ENCODE assay signal across 9 cellular contexts in the genomic region with DNA sequence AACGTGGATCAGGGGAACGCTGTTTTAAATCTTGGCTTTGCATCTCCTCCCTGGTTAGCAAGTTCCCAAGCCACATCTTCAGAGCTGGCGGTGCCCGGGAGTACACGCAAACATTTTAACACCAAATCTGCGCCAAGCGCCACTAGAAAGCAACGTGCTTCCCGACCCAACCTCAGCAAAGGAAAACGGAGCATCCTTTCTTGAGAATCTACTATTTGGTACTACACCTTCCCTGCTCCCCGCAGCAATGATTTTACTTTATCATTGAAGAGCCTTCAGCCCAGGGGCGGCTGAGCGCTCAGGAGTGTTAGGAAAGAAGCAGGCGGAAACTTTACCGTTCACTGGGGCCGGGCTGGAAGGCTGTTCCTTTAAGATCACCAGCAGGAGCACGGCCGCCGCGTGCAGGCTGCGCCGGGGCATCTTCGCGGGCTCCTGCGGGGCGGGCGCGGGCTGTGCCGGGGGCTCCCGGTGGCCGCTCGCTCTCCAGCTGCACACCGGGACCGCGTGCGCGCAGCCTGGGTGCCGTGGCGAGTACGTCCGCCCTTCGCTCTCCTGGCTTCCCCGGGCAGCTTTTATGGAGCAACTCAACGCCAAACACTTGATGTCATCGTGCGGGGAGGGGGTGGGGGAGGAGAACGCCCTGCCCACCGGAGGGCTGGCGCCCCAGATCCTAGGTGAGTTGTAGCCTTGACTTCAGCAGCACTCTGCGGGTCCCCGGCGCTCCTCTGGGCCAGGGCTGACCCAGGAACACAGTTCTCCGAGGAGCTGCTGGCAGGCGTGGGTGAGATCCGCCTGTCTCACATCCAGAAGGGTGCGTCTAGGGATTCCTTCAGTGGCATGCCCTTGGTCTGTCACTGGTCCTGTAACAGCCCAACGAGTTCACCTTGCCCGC. TPM values are rescaled to one million over a fixed set of nuclear protein-coding genes. Genes with fewer than 3 reads are reported as not detected.
A peak's percentile ranks its signal among the peaks of the same experiment; 100 is the strongest.
DNase-seq lines count a peak whose midpoint lies in the region; ATAC-seq, FAIRE-seq and TF ChIP-seq lines count a peak whose summit lies in the region.
"Had no signal": no experiment of that assay in that cellular context is flagged by ENCODE, and none has a peak within 500 bp of the region (broad histone marks: within the 10 kb centered on the region; RNA-seq: fewer than 3 reads in every experiment).

A gene (minus strand): TSS at position 546 of the 892 bp plus-strand sequence. CDS start 126 bp downstream, at position 420.

- peak; percentile 22 for TF ChIP-seq CTCF in RWPE2 (IDR thresholded peaks at IDR 0.05; ENCODE audit: poor library complexity, severe bottlenecking)
- TF ChIP-seq CTCF in H1 (IDR thresholded peaks at IDR 0.05; ENCODE audit: control extremely low read depth in 1 of 3, insufficient read depth in 1 of 3, low read depth in 1 of 3, low read length in 3 of 3): no peak
- TF ChIP-seq CTCF in upper lobe of right lung (IDR thresholded peaks at IDR 0.05): no peak

- no peak for TF ChIP-seq POLR2A in H1 (IDR thresholded peaks at IDR 0.05; ENCODE audit: control extremely low read depth in 1 of 2, low read depth in 2 of 2, low read length in 2 of 2)

- peak within 1 kb of the TSS; percentile 80; the same call in 1 of the 2 replicates for H2BK12ac ChIP-seq in H1 (ENCODE audit: low read depth, low read length)

- H3K4me1 ChIP-seq in RWPE2 (ENCODE audit: insufficient read depth, poor library complexity, severe bottlenecking): peaks cover 42% of the 10 kb centered on the region
- H3K4me1 ChIP-seq in H1 (replicated peaks in 1 of 4; ENCODE audit: control insufficient read depth in 3 of 4, insufficient read depth in 4 of 4, low read length in 3 of 4): peaks cover 4 to 20% (median 5%) of the 10 kb centered on the region in 4 experiments; a peak in 6 of 7 replicates
- H3K4me1 ChIP-seq in mesodermal cell (ENCODE audit: control insufficient read depth, insufficient read depth, low read length, poor library complexity, severe bottlenecking): peaks cover 7% of the 10 kb centered on the region
- peaks cover 12% of the 10 kb centered on the region for H3K4me1 ChIP-seq in upper lobe of right lung

- 0 out of 4 replicates have a peak, but pooled peaks of 1 of the 2 experiments have one; percentile 5 for TF ChIP-seq RAD21 in H1 (IDR thresholded peaks at IDR 0.05 in 1 of 2, conservative IDR thresholded peaks at IDR 0.05 in 1 of 2; ENCODE audit: low read depth in 2 of 2, low read length in 2 of 2)

- H3K36me3 ChIP-seq in RWPE2 (ENCODE audit: low read depth): no peaks in the 10 kb centered on the region
- H3K36me3 ChIP-seq in H1 (ENCODE audit: control insufficient read depth in 2 of 4, insufficient read depth in 4 of 4, low read length in 3 of 4): no peaks in the 10 kb centered on the region
- H3K36me3 ChIP-seq in mesodermal cell (ENCODE audit: control insufficient read depth, insufficient read depth, low read length): no peaks in the 10 kb centered on the region
- H3K36me3 ChIP-seq in upper lobe of right lung: no peaks in the 10 kb centered on the region

- H3K9me3 ChIP-seq in RWPE2 (ENCODE audit: severe bottlenecking) (peaks cover 1% of the 10 kb centered on the region), H1 (ENCODE audit: insufficient read depth in 2 of 2, low read depth in 1 of 2, low read length in 1 of 2) (no peaks in the 10 kb centered on the region), mesodermal cell (ENCODE audit: control insufficient read depth, low read length) (peaks cover 3% of the 10 kb centered on the region), upper lobe of right lung (no peaks in the 10 kb centered on the region)

- DNase-seq in NCI-H1092 treated with DMSO at 0.1 percent for 48 hours (lab: John Stamatoyannopoulos, UW) (peak; percentile 12), NCI-H1092 (lab: John Stamatoyannopoulos, UW) (no peak), RWPE2 (ENCODE audit: low spot score) (peak; percentile 76), H1 (ENCODE audit: low read depth in 1 of 2, low spot score in 2 of 2) (peak; percentile 34 to 74), upper lobe of right lung (peak; percentile 76), SKM-1 (lab: John Stamatoyannopoulos, UW; ENCODE audit: unreplicated experiment) (no peak)

- no peak within 1 kb of the TSS for H4K91ac ChIP-seq in H1 (replicated peaks; ENCODE audit: insufficient read length, low read length)

- 0 out of 2 replicates have a peak within 1 kb of the TSS, but pooled peaks have one; percentile 2 for H2BK5ac ChIP-seq in H1 (ENCODE audit: low read depth, low read length)

- H4K5ac ChIP-seq in H1 (ENCODE audit: insufficient read length, low read depth, low read length): no peak within 1 kb of the TSS

- H3K79me1 ChIP-seq in H1 (ENCODE audit: low read depth, low read length): no peaks in the 10 kb centered on the region

- H4K20me1 ChIP-seq in H1 (replicated peaks in 1 of 2; ENCODE audit: control insufficient read depth in 1 of 2, insufficient read depth in 2 of 2, low read length in 2 of 2): no peaks in the 10 kb centered on the region

- no peaks in the 10 kb centered on the region for H3K27me3 ChIP-seq in RWPE2 (ENCODE audit: insufficient read depth, poor library complexity, severe bottlenecking)
- peaks cover 0 to 27% (median 18%) of the 10 kb centered on the region in 4 experiments; a peak in 6 of 7 replicates for H3K27me3 ChIP-seq in H1 (replicated peaks in 1 of 4; ENCODE audit: control insufficient read depth in 3 of 4, extremely low read depth in 1 of 4, insufficient read depth in 3 of 4, low read length in 3 of 4)
- H3K27me3 ChIP-seq in upper lobe of right lung: peaks cover 28% of the 10 kb centered on the region

- peaks cover 10% of the 10 kb centered on the region; the same call in 1 of the 2 replicates for H3K23me2 ChIP-seq in H1 (ENCODE audit: low read depth, low read length)

- H4K8ac ChIP-seq in H1 (ENCODE audit: extremely low read depth, insufficient read depth, low read length): peak within 1 kb of the TSS; percentile 26; the same call in 1 of the 2 replicates

- no peak for TF ChIP-seq EP300 in H1 (IDR thresholded peaks at IDR 0.05; ENCODE audit: borderline replicate concordance in 1 of 2, low read depth in 2 of 2, low read length in 2 of 2)

- no peak for FAIRE-seq in H1 (lab: Jason Lieb, UNC)

- H2BK20ac ChIP-seq in H1 (ENCODE audit: low read length): no peak within 1 kb of the TSS

- H3K56ac ChIP-seq in H1 (replicated peaks; ENCODE audit: insufficient read length, low read depth, low read length): peak within 1 kb of the TSS; percentile 36

- no peak within 1 kb of the TSS for H3K14ac ChIP-seq in H1 (ENCODE audit: insufficient read length)

- H3K4me2 ChIP-seq in H1 (ENCODE audit: insufficient read depth in 1 of 2, low read depth in 2 of 2, low read length in 2 of 2): peak within 1 kb of the TSS; percentile 78 to 89

- ATAC-seq in RWPE2 (ENCODE audit: low read depth) (peak; percentile 51), upper lobe of right lung (peak; percentile 80), HG02938 (IDR thresholded peaks at IDR 0.05; ENCODE audit: unreplicated experiment) (no peak)

- CTCF ChIA-PET in H1 (lab: Charles Lee; ENCODE audit: partially characterized antibody): interaction anchor here (0.6 to 2.1 kb wide), 2 partner anchors 11 to 31 kb away, joined by 4 to 5 read pairs; no protein-coding TSS in a partner anchor

- no peak within 1 kb of the TSS for H2BK120ac ChIP-seq in H1 (replicated peaks; ENCODE audit: low read depth, low read length)

- peak within 1 kb of the TSS; percentile 40 for H3K4me3 ChIP-seq in RWPE2 (ENCODE audit: severe bottlenecking)
- peak within 1 kb of the TSS; percentile 29 to 70 (median 67) for H3K4me3 ChIP-seq in H1 (ENCODE audit: extremely low read depth in 1 of 4, insufficient read depth in 2 of 4, low read depth in 3 of 4, low read length in 4 of 4)
- H3K4me3 ChIP-seq in mesodermal cell (ENCODE audit: extremely low read depth, insufficient read depth, low read length, poor library complexity, severe bottlenecking): peak within 1 kb of the TSS; percentile 36
- H3K4me3 ChIP-seq in upper lobe of right lung: peak within 1 kb of the TSS; percentile 44

- H2AK5ac ChIP-seq in H1 (ENCODE audit: low read depth, low read length): no peak within 1 kb of the TSS

- H3K27ac ChIP-seq in RWPE2 (ENCODE audit: poor library complexity, severe bottlenecking) (peak within 1 kb of the TSS; percentile 63), H1 (ENCODE audit: low read depth, low read length) (no peak within 1 kb of the TSS), mesodermal cell (ENCODE audit: low read depth, low read length, severe bottlenecking) (no peak within 1 kb of the TSS), upper lobe of right lung (no peak within 1 kb of the TSS)

- H2AFZ ChIP-seq in H1 (ENCODE audit: low read length): peak within 1 kb of the TSS; percentile 89

- H3K79me2 ChIP-seq in H1 (ENCODE audit: control insufficient read depth in 1 of 2, insufficient read depth in 2 of 2, low read length in 2 of 2): no peaks in the 10 kb centered on the region

- H3K9ac ChIP-seq in H1 (replicated peaks in 1 of 4; ENCODE audit: extremely low read depth in 1 of 4, low read depth in 3 of 4, low read length in 3 of 4): peak within 1 kb of the TSS in 3 of 4 experiments; percentile 16 to 28 (median 22); a peak in 4 of 7 replicates

- intact Hi-C loops in upper lobe of right lung (cut with DNase I): no loop called here

- no peak within 1 kb of the TSS for H3K23ac ChIP-seq in H1 (ENCODE audit: insufficient read length)

- 4% methylated on average over 53 of the region's 58 CpGs; no CpG with 5 or more reads in 1 of the 2 experiments for WGBS in H1 (ENCODE audit: extremely low coverage in 1 of 2, insufficient coverage in 1 of 2, insufficient read length in 1 of 2, insufficient replicate concordance in 2 of 2, low coverage in 1 of 2, low lambda C conversion rate in 2 of 2, missing lambda C conversion rate in 1 of 2), 2 experiments
- WGBS in mesodermal cell (ENCODE audit: insufficient coverage in 2 of 2), 2 experiments: 7 to 13% methylated on average over 19 to 47 of the region's 58 CpGs

- peak within 1 kb of the TSS; percentile 85 for H3K18ac ChIP-seq in H1 (ENCODE audit: extremely low read depth, low read length)

- peak within 1 kb of the TSS; percentile 6; the same call in 1 of the 2 replicates for H2BK15ac ChIP-seq in H1 (ENCODE audit: low read length)

- H3K4ac ChIP-seq in H1 (replicated peaks; ENCODE audit: insufficient read length, low read depth, low read length): peak within 1 kb of the TSS; percentile 54

- POLR2A ChIA-PET in H1 (lab: Charles Lee; ENCODE audit: partially characterized antibody): interaction anchor here (0.7 to 2.2 kb wide), 6 partner anchors 9 to 50 kb away, joined by 3 to 5 read pairs (median 4); no protein-coding TSS in a partner anchor

TF ChIP-seq in H1, 55 proteins besides CTCF, POLR2A, EP300 and RAD21 (continues in another document):
- no peak for TF ChIP-seq KDM1A (IDR thresholded peaks at IDR 0.05; ENCODE audit: borderline replicate concordance, low read length)

RNA-seq across cellular contexts. Expression of the gene that starts here (rescaled TPM):
- 4.9 and 5.8 TPM in 2 replicates for total RNA-seq in H1 (2021; fragmentation: NEBNext Ultra II Directional; extraction: Animal tissue kit (Norgen Biotek cat#: 25700))
- 4.7 and 4.9 TPM in 2 replicates for polyA plus RNA-seq in H1 (2011; rRNA removed)
- polyA plus RNA-seq in H1 (2011; cell fraction: cytosol; rRNA removed): 4.5 TPM
- polyA plus RNA-seq in H1 (2011; cell fraction: nucleus; rRNA removed): 12.7 TPM
- 3.7 to 4.7 TPM (median 4.6 TPM) in 4 replicates for polyA plus RNA-seq in H1 (2012, experiment 1 of 2)
- polyA plus RNA-seq in H1 (2012, experiment 2 of 2): 1.3 TPM
- polyA plus RNA-seq in H1 (2013, experiment 1 of 2): 3.8 TPM
- 4.6 TPM for polyA plus RNA-seq in H1 (2013, experiment 2 of 2)
- 4.5 and 5.8 TPM in 2 replicates for polyA minus RNA-seq in H1 (2011; rRNA and poly(A)+ RNA removed)
- 0.95 TPM for polyA minus RNA-seq in H1 (2011; cell fraction: cytosol; rRNA and poly(A)+ RNA removed)
- polyA minus RNA-seq in H1 (2011; cell fraction: nucleus; rRNA and poly(A)+ RNA removed): 5.2 TPM
- 0.96 TPM for polyA plus RNA-seq in mesodermal cell (2013, experiment 1 of 2)
- 1.9 TPM for polyA plus RNA-seq in mesodermal cell (2013, experiment 2 of 2)
- total RNA-seq in upper lobe of right lung: 6.7 TPM
- total RNA-seq: CD4-positive, CD25-positive, alpha-beta regulatory T cell had no signal
- polyA plus RNA-seq: CD4-positive, CD25-positive, alpha-beta regulatory T cell had no signal

Comparison
In these comparisons a context has a peak if more than half of its experiments do, and no peak if none do; other contexts are left out.
1. DNase-seq: peak in NCI-H1092 treated with DMSO at 0.1 percent for 48 hours (single experiment), RWPE2 (single experiment), H1 (2 of 2) and upper lobe of right lung (single experiment); none in NCI-H1092 (single experiment) and SKM-1 (single experiment).
2. Peak in every context shown above with its lines, with median percentiles within 50 percentile points of each other: H3K4me3 ChIP-seq.